In the genomic region with DNA sequence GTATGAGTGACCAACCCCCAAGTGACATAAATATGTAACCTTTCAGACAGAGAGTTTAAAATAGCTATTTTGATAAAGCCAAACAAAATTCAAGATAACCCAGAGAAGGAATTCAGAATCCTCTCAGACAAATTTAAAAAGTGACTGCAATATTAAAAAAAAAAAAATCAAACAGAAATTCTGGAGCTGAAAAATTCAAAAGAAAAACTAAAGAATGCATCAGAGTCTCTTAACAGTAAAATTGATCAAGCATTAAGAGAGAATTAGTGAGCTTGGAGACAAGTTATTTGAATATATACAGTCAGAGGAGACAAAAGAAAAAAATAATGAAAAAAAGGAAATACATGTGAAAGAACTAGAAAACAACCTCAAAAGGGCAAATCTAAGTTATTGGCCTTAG, we compare ENCODE assay signal across 38 cellular contexts. TPM values are rescaled to one million over a fixed set of nuclear protein-coding genes. Genes with fewer than 3 reads are reported as not detected.
"Had no signal": no experiment of that assay in that cellular context is flagged by ENCODE, and none has a peak within 500 bp of the region (broad histone marks: within the 10 kb centered on the region; RNA-seq: fewer than 3 reads in every experiment).

No MANE protein-coding gene starts in this region.

- H3K27ac ChIP-seq: adrenal gland, ascending aorta, body of pancreas, brain microvascular endothelial cell, breast epithelium, cardiac muscle cell had no signal

- H3K9me3 ChIP-seq: adrenal gland, body of pancreas, breast epithelium had no signal

- ATAC-seq: activated naive CD4-positive, alpha-beta T cell treated with anti-CD3 and anti-CD28 coated beads, Interleukin-2, amount 50 U/mL, for 72 hours; activated naive CD8-positive, alpha-beta T cell treated with anti-CD3 and anti-CD28 coated beads, Interleukin-2, amount 50 U/mL, for 24 hours; activated T-cell treated with anti-CD3 and anti-CD28 coated beads, Interleukin-2, amount 50 U/mL, for 4 hours; activated T-cell treated with anti-CD3 and anti-CD28 coated beads, Interleukin-2, amount 50 U/mL, for 72 hours; activated T-helper 17 cell treated with anti-CD3 and anti-CD28 coated beads, Interleukin-2, amount 50 U/mL, for 72 hours; body of pancreas had no signal

- FAIRE-seq: astrocyte, bronchial epithelial cell had no signal

- H3K4me3 ChIP-seq: adrenal gland, ascending aorta, body of pancreas, breast epithelium, cardiac muscle cell had no signal

- H3K36me3 ChIP-seq: adrenal gland, ascending aorta, brain microvascular endothelial cell, breast epithelium, cardiac muscle cell had no signal

- DNase-seq: activated effector memory CD4-positive, alpha-beta T cell treated with anti-CD3 and anti-CD28 coated beads, Interleukin-2, amount 50 U/mL, for 16 hours; activated effector memory CD4-positive, alpha-beta T cell treated with Interleukin-2 at 50 U/mL for 16 hours; activated gamma-delta T cell; activated gamma-delta T cell treated with Interleukin-2 at 50 U/mL for 16 hours; activated naive CD4-positive, alpha-beta T cell; activated naive CD4-positive, alpha-beta T cell treated with anti-CD3 and anti-CD28 coated beads for 36 hours; activated naive CD4-positive, alpha-beta T cell treated with anti-CD3 and anti-CD28 coated beads, Interleukin-2, amount 10 ng/mL, durations not matched to agents 7 days and 5 days; activated naive CD4-positive, alpha-beta T cell treated with anti-CD3 and anti-CD28 coated beads, Interleukin-2, amount 50 U/mL, for 16 hours; activated naive CD4-positive, alpha-beta T cell treated with Interleukin-2 at 50 U/mL for 16 hours; activated naive CD8-positive, alpha-beta T cell treated with anti-CD3 and anti-CD28 coated beads for 36 hours; activated naive CD8-positive, alpha-beta T cell treated with anti-CD3 and anti-CD28 coated beads, Interleukin-2, amount 10 ng/mL, durations not matched to agents 7 days and 5 days; activated naive CD8-positive, alpha-beta T cell treated with anti-CD3 and anti-CD28 coated beads, Interleukin-2, amount 50 U/mL, for 24 hours; activated T-cell treated with anti-CD3 and anti-CD28 coated beads, Interleukin-2, amount 50 U/mL, for 24 hours; activated T-cell treated with anti-CD3 and anti-CD28 coated beads, Interleukin-2, amount 50 U/mL, for 4 hours; activated T-cell treated with anti-CD3 and anti-CD28 coated beads, Interleukin-2, amount 50 U/mL, for 48 hours; activated T-cell treated with anti-CD3 and anti-CD28 coated beads, Interleukin-2, amount 50 U/mL, for 72 hours; adrenal gland; amniotic stem cell; amygdala; anterior cingulate cortex; aorta; body of pancreas; brain microvascular endothelial cell; caudate nucleus; central memory CD4-positive, alpha-beta T cell; cerebellar nuclear complex had no signal

- H3K27me3 ChIP-seq: adrenal gland, ascending aorta, body of pancreas, brain microvascular endothelial cell, breast epithelium, cardiac muscle cell had no signal

- H3K4me1 ChIP-seq: adrenal gland, ascending aorta, body of pancreas, breast epithelium had no signal

RNA-seq across cellular contexts. Expression of a gene that starts 53.1 kb away (rescaled TPM):
- total RNA-seq: activated naive CD4-positive, alpha-beta T cell treated with anti-CD3 and anti-CD28 coated beads for 36 hours; activated naive CD4-positive, alpha-beta T cell treated with anti-CD3 and anti-CD28 coated beads, Interleukin-2, amount 50 U/mL, for 72 hours; activated naive CD8-positive, alpha-beta T cell treated with anti-CD3 and anti-CD28 coated beads for 36 hours; activated naive CD8-positive, alpha-beta T cell treated with anti-CD3 and anti-CD28 coated beads, Interleukin-2, amount 10 ng/mL, durations not matched to agents 7 days and 5 days; activated T-cell treated with anti-CD3 and anti-CD28 coated beads, Interleukin-2, amount 50 U/mL, for 4 hours; activated T-cell treated with anti-CD3 and anti-CD28 coated beads, Interleukin-2, amount 50 U/mL, for 72 hours; activated T-helper 1 cell treated with anti-CD3 and anti-CD28 coated beads, Interleukin-12 subunit alpha, Interleukin-12 subunit beta, Interleukin-2, Interleukin-4 antibody, amounts not matched to agents 30 ng/mL and 10 ng/mL and 1 ng/mL, durations not matched to agents 14 hours and 24 hours and 36 hours; activated T-helper 17 cell treated with anti-CD3 and anti-CD28 coated beads, Interleukin-2, amount 50 U/mL, for 72 hours; activated T-helper 2 cell treated with anti-CD3 and anti-CD28 coated beads, Interferon-gamma antibody, Interleukin-2, Interleukin-4, amounts not matched to agents 10 μg/mL and 5 μg/mL and 100 μg/mL, durations not matched to agents 14 hours and 24 hours and 36 hours; adrenal gland; aorta; ascending aorta; astrocyte; body of pancreas; breast epithelium; bronchial epithelial cell; cardiac muscle cell; cardiac septum; chondrocyte had no signal
- polyA plus RNA-seq: adipose tissue, aorta, cardiac muscle cell had no signal

RNA-seq across cellular contexts. Expression of a gene that starts 53.7 kb away (rescaled TPM):
- total RNA-seq: activated naive CD4-positive, alpha-beta T cell treated with anti-CD3 and anti-CD28 coated beads for 36 hours; activated naive CD4-positive, alpha-beta T cell treated with anti-CD3 and anti-CD28 coated beads, Interleukin-2, amount 50 U/mL, for 72 hours; activated naive CD8-positive, alpha-beta T cell treated with anti-CD3 and anti-CD28 coated beads for 36 hours; activated naive CD8-positive, alpha-beta T cell treated with anti-CD3 and anti-CD28 coated beads, Interleukin-2, amount 10 ng/mL, durations not matched to agents 7 days and 5 days; activated T-cell treated with anti-CD3 and anti-CD28 coated beads, Interleukin-2, amount 50 U/mL, for 4 hours; activated T-cell treated with anti-CD3 and anti-CD28 coated beads, Interleukin-2, amount 50 U/mL, for 72 hours; activated T-helper 1 cell treated with anti-CD3 and anti-CD28 coated beads, Interleukin-12 subunit alpha, Interleukin-12 subunit beta, Interleukin-2, Interleukin-4 antibody, amounts not matched to agents 30 ng/mL and 10 ng/mL and 1 ng/mL, durations not matched to agents 14 hours and 24 hours and 36 hours; activated T-helper 17 cell treated with anti-CD3 and anti-CD28 coated beads, Interleukin-2, amount 50 U/mL, for 72 hours; activated T-helper 2 cell treated with anti-CD3 and anti-CD28 coated beads, Interferon-gamma antibody, Interleukin-2, Interleukin-4, amounts not matched to agents 10 μg/mL and 5 μg/mL and 100 μg/mL, durations not matched to agents 14 hours and 24 hours and 36 hours; aorta; ascending aorta; astrocyte; breast epithelium; bronchial epithelial cell; cardiac muscle cell; cardiac septum; chondrocyte had no signal
- polyA plus RNA-seq: aorta, cardiac muscle cell had no signal
